Comparison of ENCODE assay signal across 7 cellular contexts in the genomic region with DNA sequence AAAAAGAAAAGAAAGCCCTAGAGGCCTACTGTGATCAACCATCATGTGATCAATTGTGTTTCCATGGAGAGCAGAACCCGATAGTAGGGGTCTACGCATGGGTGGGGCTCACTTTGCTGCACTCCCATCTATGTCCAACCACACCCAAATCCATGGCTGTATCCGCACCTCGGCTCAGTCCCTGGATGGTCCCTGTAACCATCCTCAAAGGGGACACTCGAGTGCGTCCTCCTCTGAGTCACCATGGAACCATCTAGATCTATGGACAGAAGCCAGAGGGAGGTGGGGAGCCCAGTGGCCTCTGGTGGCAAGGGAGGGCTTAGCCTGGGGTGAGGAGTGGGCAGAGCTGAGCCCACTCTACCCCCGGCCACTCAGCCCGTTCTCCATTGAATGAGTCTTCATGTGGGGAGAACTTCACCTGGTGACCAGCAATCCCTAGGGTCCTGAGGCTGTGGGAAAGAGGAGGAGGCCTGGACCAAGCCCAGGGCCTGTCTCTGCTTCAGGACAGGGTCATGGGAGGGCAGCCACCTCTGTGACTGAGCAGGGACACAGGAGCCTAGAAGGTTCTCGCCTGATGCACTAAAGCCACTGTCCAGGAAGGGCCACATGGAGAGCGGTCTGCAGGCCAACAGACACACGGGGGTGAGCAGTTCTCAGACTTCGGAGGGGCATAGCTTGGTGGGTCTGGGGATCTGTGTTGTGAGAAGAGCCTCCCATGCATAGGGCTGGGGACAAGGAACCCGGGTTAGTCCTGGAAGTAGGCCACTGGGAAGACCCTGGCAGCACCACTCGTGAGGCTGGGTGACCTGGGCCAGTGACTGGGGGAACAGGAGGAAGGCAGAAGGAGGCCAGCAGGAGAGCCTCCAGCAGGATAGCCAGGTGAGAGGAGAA. TPM values are rescaled to one million over a fixed set of nuclear protein-coding genes. Genes with fewer than 3 reads are reported as not detected.
DNase-seq lines count a peak whose midpoint lies in the region; ATAC-seq and TF ChIP-seq lines count a peak whose summit lies in the region.

No MANE protein-coding gene starts in this region.

- H3K27ac Mint-ChIP-seq in IgD-negative memory B cell (peak overlapping the region; percentile 90 to 100 (median 100)), immature natural killer cell (peak overlapping the region in 5 of 6 donors; percentile 30 to 97 (median 89))
- H3K27ac Mint-ChIP-seq in activated T-helper 1 cell treated with anti-CD3 and anti-CD28 coated beads, Interleukin-12 subunit alpha, Interleukin-12 subunit beta, Interleukin-2, Interleukin-4 antibody, amounts not matched to agents 30 ng/mL and 10 ng/mL and 1 ng/mL, durations not matched to agents 14 hours and 24 hours and 36 hours = peak overlapping the region; percentile 56
- peak overlapping the region; percentile 74 for H3K27ac Mint-ChIP-seq in stimulated activated effector memory CD8-positive, alpha-beta T cell treated with anti-CD3 and anti-CD28 coated beads, Interleukin-12 subunit alpha, Interleukin-12 subunit beta, amount 100 ng/mL, for 72 hours

- ATAC-seq in stimulated activated effector memory CD8-positive, alpha-beta T cell treated with anti-CD3 and anti-CD28 coated beads, Interleukin-12 subunit alpha, Interleukin-12 subunit beta, amount 100 ng/mL, for 72 hours = no peak
- no peak for ATAC-seq in mucosa of descending colon

- H3K4me1 Mint-ChIP-seq in IgD-negative memory B cell = peaks cover 10 to 22% (median 11%) of the 10 kb centered on the region in 3 donors
- H3K4me1 Mint-ChIP-seq in activated T-helper 1 cell treated with anti-CD3 and anti-CD28 coated beads, Interleukin-12 subunit alpha, Interleukin-12 subunit beta, Interleukin-2, Interleukin-4 antibody, amounts not matched to agents 30 ng/mL and 10 ng/mL and 1 ng/mL, durations not matched to agents 14 hours and 24 hours and 36 hours (ENCODE audit: low read depth) = peaks cover 52% of the 10 kb centered on the region
- peaks cover 32 to 40% of the 10 kb centered on the region in 2 donors for H3K4me1 Mint-ChIP-seq in immature natural killer cell
- peaks cover 55% of the 10 kb centered on the region for H3K4me1 Mint-ChIP-seq in stimulated activated effector memory CD8-positive, alpha-beta T cell treated with anti-CD3 and anti-CD28 coated beads, Interleukin-12 subunit alpha, Interleukin-12 subunit beta, amount 100 ng/mL, for 72 hours

- POLR2A ChIA-PET in HEK293T (lab: Yijun Ruan, JAX) = interaction anchor here (1.0 kb wide), 1 partner anchor 14 kb away, joined by 3 read pairs; no protein-coding TSS in a partner anchor

- H3K9me3 ChIP-seq in mucosa of descending colon = no peaks in the 10 kb centered on the region

- peaks cover 5% of the 10 kb centered on the region for H3K4me1 ChIP-seq in mucosa of descending colon (ENCODE audit: low read depth)

- no peak for DNase-seq in activated T-helper 1 cell treated with anti-CD3 and anti-CD28 coated beads, Interleukin-12 subunit alpha, Interleukin-12 subunit beta, Interleukin-2, Interleukin-4 antibody, amounts not matched to agents 30 ng/mL and 10 ng/mL and 1 ng/mL, durations not matched to agents 14 hours and 24 hours and 36 hours (ENCODE audit: low spot score)
- DNase-seq in immature natural killer cell (no peak), NAMALWA (ENCODE audit: low spot score) (no peak), mucosa of descending colon (no peak), HEK293T (ENCODE audit: extremely low spot score) (no peak)
- DNase-seq in stimulated activated effector memory CD8-positive, alpha-beta T cell treated with anti-CD3 and anti-CD28 coated beads, Interleukin-12 subunit alpha, Interleukin-12 subunit beta, amount 100 ng/mL, for 72 hours (ENCODE audit: low spot score in 2 of 2) = no peak

- no peak overlapping the region for H3K4me3 ChIP-seq in mucosa of descending colon

- CTCF ChIA-PET in HEK293T (lab: Yijun Ruan, JAX) = interaction anchor here (0.7 to 1.2 kb wide), 2 partner anchors 19 to 67 kb away, joined by 3 to 4 read pairs; a partner anchor contains a TSS

- H3K4me3 Mint-ChIP-seq in IgD-negative memory B cell (peak overlapping the region; percentile 76 to 99 (median 96)), immature natural killer cell (peak overlapping the region; percentile 91 to 97 (median 96))
- H3K4me3 Mint-ChIP-seq in activated T-helper 1 cell treated with anti-CD3 and anti-CD28 coated beads, Interleukin-12 subunit alpha, Interleukin-12 subunit beta, Interleukin-2, Interleukin-4 antibody, amounts not matched to agents 30 ng/mL and 10 ng/mL and 1 ng/mL, durations not matched to agents 14 hours and 24 hours and 36 hours = peak overlapping the region; percentile 82
- peak overlapping the region; percentile 81 for H3K4me3 Mint-ChIP-seq in stimulated activated effector memory CD8-positive, alpha-beta T cell treated with anti-CD3 and anti-CD28 coated beads, Interleukin-12 subunit alpha, Interleukin-12 subunit beta, amount 100 ng/mL, for 72 hours

- H3K9me3 Mint-ChIP-seq in IgD-negative memory B cell (no peaks in the 10 kb centered on the region), immature natural killer cell (no peaks in the 10 kb centered on the region)
- peaks cover 12% of the 10 kb centered on the region for H3K9me3 Mint-ChIP-seq in activated T-helper 1 cell treated with anti-CD3 and anti-CD28 coated beads, Interleukin-12 subunit alpha, Interleukin-12 subunit beta, Interleukin-2, Interleukin-4 antibody, amounts not matched to agents 30 ng/mL and 10 ng/mL and 1 ng/mL, durations not matched to agents 14 hours and 24 hours and 36 hours
- no peaks in the 10 kb centered on the region for H3K9me3 Mint-ChIP-seq in stimulated activated effector memory CD8-positive, alpha-beta T cell treated with anti-CD3 and anti-CD28 coated beads, Interleukin-12 subunit alpha, Interleukin-12 subunit beta, amount 100 ng/mL, for 72 hours

- peaks cover 20% of the 10 kb centered on the region for H3K27me3 Mint-ChIP-seq in IgD-negative memory B cell
- H3K27me3 Mint-ChIP-seq in activated T-helper 1 cell treated with anti-CD3 and anti-CD28 coated beads, Interleukin-12 subunit alpha, Interleukin-12 subunit beta, Interleukin-2, Interleukin-4 antibody, amounts not matched to agents 30 ng/mL and 10 ng/mL and 1 ng/mL, durations not matched to agents 14 hours and 24 hours and 36 hours (ENCODE audit: insufficient read depth) = peaks cover 30% of the 10 kb centered on the region
- H3K27me3 Mint-ChIP-seq in immature natural killer cell (ENCODE audit: low read depth in 3 of 3) = peaks cover 6 to 17% (median 9%) of the 10 kb centered on the region in 3 donors

- no peaks in the 10 kb centered on the region for H3K36me3 Mint-ChIP-seq in IgD-negative memory B cell
- H3K36me3 Mint-ChIP-seq in activated T-helper 1 cell treated with anti-CD3 and anti-CD28 coated beads, Interleukin-12 subunit alpha, Interleukin-12 subunit beta, Interleukin-2, Interleukin-4 antibody, amounts not matched to agents 30 ng/mL and 10 ng/mL and 1 ng/mL, durations not matched to agents 14 hours and 24 hours and 36 hours (ENCODE audit: low read depth) = peaks cover 11% of the 10 kb centered on the region
- no peaks in the 10 kb centered on the region for H3K36me3 Mint-ChIP-seq in immature natural killer cell
- H3K36me3 Mint-ChIP-seq in stimulated activated effector memory CD8-positive, alpha-beta T cell treated with anti-CD3 and anti-CD28 coated beads, Interleukin-12 subunit alpha, Interleukin-12 subunit beta, amount 100 ng/mL, for 72 hours = peaks cover 16% of the 10 kb centered on the region

- intact Hi-C loops in activated T-helper 1 cell treated with anti-CD3 and anti-CD28 coated beads, Interleukin-12 subunit alpha, Interleukin-12 subunit beta, Interleukin-2, Interleukin-4 antibody, amounts not matched to agents 30 ng/mL and 10 ng/mL and 1 ng/mL, durations not matched to agents 14 hours and 24 hours and 36 hours (cut with micrococcal nuclease) = loop anchor here (1.0 to 10.0 kb wide), 7 partner anchors 43 to 1389 kb away; a partner anchor contains a TSS
- intact Hi-C loops in mucosa of descending colon (cut with DNase I, micrococcal nuclease) = no loop called here

- no peak for TF ChIP-seq CTCF in mucosa of descending colon (IDR thresholded peaks at IDR 0.05)

- H3K36me3 ChIP-seq in mucosa of descending colon (ENCODE audit: low read depth) = no peaks in the 10 kb centered on the region

TF ChIP-seq in HEK293T, 16 proteins besides CTCF, POLR2A, EP300 and RAD21:
- no peak for TF ChIP-seq HDGF (IDR thresholded peaks at IDR 0.05; ENCODE audit: borderline replicate concordance)

RNA-seq across cellular contexts. Expression of a gene that starts 19.3 kb away (rescaled TPM):
- polyA plus RNA-seq in IgD-negative memory B cell = not detected
- not detected in 2 replicates for total RNA-seq in activated T-helper 1 cell treated with anti-CD3 and anti-CD28 coated beads, Interleukin-12 subunit alpha, Interleukin-12 subunit beta, Interleukin-2, Interleukin-4 antibody, amounts not matched to agents 30 ng/mL and 10 ng/mL and 1 ng/mL, durations not matched to agents 14 hours and 24 hours and 36 hours
- polyA plus RNA-seq in immature natural killer cell = not detected
- not detected for total RNA-seq in mucosa of descending colon

RNA-seq across cellular contexts. Expression of a gene that starts 42.3 kb away (rescaled TPM):
- not detected for polyA plus RNA-seq in IgD-negative memory B cell
- total RNA-seq in activated T-helper 1 cell treated with anti-CD3 and anti-CD28 coated beads, Interleukin-12 subunit alpha, Interleukin-12 subunit beta, Interleukin-2, Interleukin-4 antibody, amounts not matched to agents 30 ng/mL and 10 ng/mL and 1 ng/mL, durations not matched to agents 14 hours and 24 hours and 36 hours = 0.91 and 0.99 TPM in 2 replicates
- not detected for polyA plus RNA-seq in immature natural killer cell
- not detected for total RNA-seq in mucosa of descending colon
